ENCODE assay signal across 15 cellular contexts in genomic region chr14:104785708-104786080, GRCh38. TPM values are rescaled to one million over a fixed set of nuclear protein-coding genes. Genes with fewer than 3 reads are reported as not detected.
DNase-seq lines count a peak whose midpoint lies in the region; ATAC-seq and TF ChIP-seq lines count a peak whose summit lies in the region.
"Had no signal": no experiment of that assay in that cellular context is flagged by ENCODE, and none has a peak within 500 bp of the region (broad histone marks: within the 10 kb centered on the region; RNA-seq: fewer than 3 reads in every experiment).

No MANE protein-coding gene starts in this region.

- H3K4me3 Mint-ChIP-seq in CD4-positive, CD25-positive, alpha-beta regulatory T cell, result no peak overlapping the region
- peak overlapping the region; percentile 64 for H3K4me3 Mint-ChIP-seq in dendritic cell treated with granulocyte-macrophage colony-stimulating factor and Interleukin-4, amounts not matched to agents 40 ng/mL and 50 ng/mL, for 4 days
- no peak overlapping the region for H3K4me3 Mint-ChIP-seq in stimulated activated effector memory CD8-positive, alpha-beta T cell treated with anti-CD3 and anti-CD28 coated beads, Interleukin-12 subunit alpha, Interleukin-12 subunit beta, amount 100 ng/mL, for 72 hours
- H3K4me3 Mint-ChIP-seq: CD4-positive, alpha-beta T cell; H9 had no signal

- H3K27me3 Mint-ChIP-seq in CD4-positive, CD25-positive, alpha-beta regulatory T cell, result no peaks in the 10 kb centered on the region
- H3K27me3 Mint-ChIP-seq in dendritic cell treated with granulocyte-macrophage colony-stimulating factor and Interleukin-4, amounts not matched to agents 40 ng/mL and 50 ng/mL, for 4 days, result no peaks in the 10 kb centered on the region
- H3K27me3 Mint-ChIP-seq: CD4-positive, alpha-beta T cell had no signal

- H3K27ac ChIP-seq in CD4-positive, CD25-positive, alpha-beta regulatory T cell (ENCODE audit: insufficient read depth, low read length, poor library complexity, severe bottlenecking), result no peak overlapping the region
- no peak overlapping the region for H3K27ac ChIP-seq in HUES64 (ENCODE audit: low read depth, low read length)

- 0 out of 2 replicates have a peak overlapping the region, but pooled peaks have one; percentile 20 for H3K9ac ChIP-seq in HUES64 (ENCODE audit: low read depth, low read length)

- TF ChIP-seq CTCF in omental fat pad (IDR thresholded peaks at IDR 0.05), result no peak

- H3K4me3 ChIP-seq in CD4-positive, CD25-positive, alpha-beta regulatory T cell (ENCODE audit: low read depth, low read length), result no peak overlapping the region
- H3K4me3 ChIP-seq in HUES64 (ENCODE audit: low read length), result no peak overlapping the region

- H3K9me3 Mint-ChIP-seq in CD4-positive, CD25-positive, alpha-beta regulatory T cell, result no peaks in the 10 kb centered on the region
- no peaks in the 10 kb centered on the region for H3K9me3 Mint-ChIP-seq in dendritic cell treated with granulocyte-macrophage colony-stimulating factor and Interleukin-4, amounts not matched to agents 40 ng/mL and 50 ng/mL, for 4 days
- H3K9me3 Mint-ChIP-seq in stimulated activated effector memory CD8-positive, alpha-beta T cell treated with anti-CD3 and anti-CD28 coated beads, Interleukin-12 subunit alpha, Interleukin-12 subunit beta, amount 100 ng/mL, for 72 hours, result no peaks in the 10 kb centered on the region
- H3K9me3 Mint-ChIP-seq: CD4-positive, alpha-beta T cell; H9 had no signal

- WGBS in HUES64, result 96% methylated on average over 13 of the region's 13 CpGs

- H3K36me3 ChIP-seq in CD4-positive, CD25-positive, alpha-beta regulatory T cell (ENCODE audit: control insufficient read depth, insufficient read depth, low read length), result no peaks in the 10 kb centered on the region
- H3K36me3 ChIP-seq in HUES64 (ENCODE audit: insufficient read depth, low read length), result peaks cover 21% of the 10 kb centered on the region

- no peak for DNase-seq in CD4-positive, CD25-positive, alpha-beta regulatory T cell
- DNase-seq in stimulated activated effector memory CD8-positive, alpha-beta T cell treated with anti-CD3 and anti-CD28 coated beads, Interleukin-12 subunit alpha, Interleukin-12 subunit beta, amount 100 ng/mL, for 72 hours (ENCODE audit: low spot score in 2 of 2), result no peak
- DNase-seq in omental fat pad (ENCODE audit: low spot score), result no peak
- no peak for DNase-seq in ureter (ENCODE audit: low spot score)
- DNase-seq: ACHN; Calu3; CD4-positive, alpha-beta T cell; H9; NCI-H1436; NCI-H2029 treated with DMSO at 0.1 percent for 48 hours; NCI-H510A treated with DMSO at 0.1 percent for 48 hours had no signal

- peaks cover 32% of the 10 kb centered on the region for H3K4me1 ChIP-seq in CD4-positive, CD25-positive, alpha-beta regulatory T cell (ENCODE audit: control insufficient read depth, insufficient read depth, low read length, poor library complexity, severe bottlenecking)
- no peaks in the 10 kb centered on the region for H3K4me1 ChIP-seq in HUES64 (ENCODE audit: insufficient read depth, low read length)

- H3K4me1 Mint-ChIP-seq in CD4-positive, CD25-positive, alpha-beta regulatory T cell, result peaks cover 0 to 28% (median 6%) of the 10 kb centered on the region in 4 donors
- peaks cover 88% of the 10 kb centered on the region for H3K4me1 Mint-ChIP-seq in dendritic cell treated with granulocyte-macrophage colony-stimulating factor and Interleukin-4, amounts not matched to agents 40 ng/mL and 50 ng/mL, for 4 days (ENCODE audit: low read depth)
- H3K4me1 Mint-ChIP-seq in stimulated activated effector memory CD8-positive, alpha-beta T cell treated with anti-CD3 and anti-CD28 coated beads, Interleukin-12 subunit alpha, Interleukin-12 subunit beta, amount 100 ng/mL, for 72 hours, result peaks cover 21% of the 10 kb centered on the region
- H3K4me1 Mint-ChIP-seq: H9 had no signal

- intact Hi-C loops in dendritic cell treated with granulocyte-macrophage colony-stimulating factor and Interleukin-4, amounts not matched to agents 40 ng/mL and 50 ng/mL, for 4 days (cut with micrococcal nuclease), result loop anchor here (2.0 to 5.0 kb wide), 2 partner anchors 33 to 42 kb away; partner anchors contain the start of gene SIVA1

- H3K27ac Mint-ChIP-seq in CD4-positive, CD25-positive, alpha-beta regulatory T cell, result peak overlapping the region; percentile 25 to 66 (median 56)
- peak overlapping the region; percentile 91 for H3K27ac Mint-ChIP-seq in dendritic cell treated with granulocyte-macrophage colony-stimulating factor and Interleukin-4, amounts not matched to agents 40 ng/mL and 50 ng/mL, for 4 days
- peak overlapping the region; percentile 81 for H3K27ac Mint-ChIP-seq in stimulated activated effector memory CD8-positive, alpha-beta T cell treated with anti-CD3 and anti-CD28 coated beads, Interleukin-12 subunit alpha, Interleukin-12 subunit beta, amount 100 ng/mL, for 72 hours
- H3K27ac Mint-ChIP-seq: CD4-positive, alpha-beta T cell had no signal

- H3K36me3 Mint-ChIP-seq in CD4-positive, CD25-positive, alpha-beta regulatory T cell, result no peaks in the 10 kb centered on the region
- H3K36me3 Mint-ChIP-seq in dendritic cell treated with granulocyte-macrophage colony-stimulating factor and Interleukin-4, amounts not matched to agents 40 ng/mL and 50 ng/mL, for 4 days (ENCODE audit: low read depth), result peaks cover 87% of the 10 kb centered on the region
- peaks cover 15% of the 10 kb centered on the region for H3K36me3 Mint-ChIP-seq in stimulated activated effector memory CD8-positive, alpha-beta T cell treated with anti-CD3 and anti-CD28 coated beads, Interleukin-12 subunit alpha, Interleukin-12 subunit beta, amount 100 ng/mL, for 72 hours

- no peaks in the 10 kb centered on the region for H3K27me3 ChIP-seq in CD4-positive, CD25-positive, alpha-beta regulatory T cell (ENCODE audit: control insufficient read depth, insufficient read depth, low read length)
- H3K27me3 ChIP-seq in HUES64 (ENCODE audit: insufficient read depth, low read length), result no peaks in the 10 kb centered on the region

- no peaks in the 10 kb centered on the region for H3K9me3 ChIP-seq in CD4-positive, CD25-positive, alpha-beta regulatory T cell (ENCODE audit: control insufficient read depth in 2 of 2, low read length in 2 of 2)
- H3K9me3 ChIP-seq in HUES64 (ENCODE audit: insufficient read depth, low read depth, low read length), result no peaks in the 10 kb centered on the region

- ATAC-seq in CD4-positive, CD25-positive, alpha-beta regulatory T cell (ENCODE audit: low read depth in 2 of 2), result no peak
- no peak for ATAC-seq in stimulated activated effector memory CD8-positive, alpha-beta T cell treated with anti-CD3 and anti-CD28 coated beads, Interleukin-12 subunit alpha, Interleukin-12 subunit beta, amount 100 ng/mL, for 72 hours
- ATAC-seq in omental fat pad (ENCODE audit: low FRiP score) (no peak), HG02588 (IDR thresholded peaks at IDR 0.05; ENCODE audit: unreplicated experiment) (no peak)
- ATAC-seq: Panc1 had no signal

RNA-seq across cellular contexts. Expression of gene AKT1, which starts 9.9 kb away (rescaled TPM):
- total RNA-seq in CD4-positive, CD25-positive, alpha-beta regulatory T cell, result 86.0 TPM
- polyA plus RNA-seq in CD4-positive, CD25-positive, alpha-beta regulatory T cell, result 10 to 100 TPM in 2 of 4 donors, 1 to 10 TPM in 2; 6.3 to 19.8 (median 12.4) TPM
- polyA plus RNA-seq in HUES64 (2013, experiment 1 of 2), result 42.6 TPM
- polyA plus RNA-seq in HUES64 (2013, experiment 2 of 2), result 50.8 TPM
- total RNA-seq in omental fat pad (100 to 1,000 TPM; 104 to 121 (median 107) TPM), ureter (116 TPM)

RNA-seq across cellular contexts. Expression of gene ZBTB42, which starts 15.2 kb away (rescaled TPM):
- total RNA-seq in CD4-positive, CD25-positive, alpha-beta regulatory T cell, result 3.6 TPM
- 1 to 10 TPM; 1.3 to 2.1 (median 1.9) TPM for polyA plus RNA-seq in CD4-positive, CD25-positive, alpha-beta regulatory T cell
- polyA plus RNA-seq in HUES64 (2013, experiment 1 of 2), result 1.9 TPM
- polyA plus RNA-seq in HUES64 (2013, experiment 2 of 2), result 2.3 TPM
- total RNA-seq in omental fat pad (1 to 10 TPM; 3.0 to 8.0 (median 6.3) TPM), ureter (9.4 TPM)

RNA-seq across cellular contexts. Expression of gene SIVA1, which starts 32.7 kb away (rescaled TPM):
- 82.6 TPM for total RNA-seq in CD4-positive, CD25-positive, alpha-beta regulatory T cell
- polyA plus RNA-seq in CD4-positive, CD25-positive, alpha-beta regulatory T cell, result 100 to 1,000 TPM; 234 to 281 (median 246) TPM
- polyA plus RNA-seq in HUES64 (2013, experiment 1 of 2), result 136 TPM
- 121 TPM for polyA plus RNA-seq in HUES64 (2013, experiment 2 of 2)
- 100 to 1,000 TPM; 141 to 262 (median 167) TPM for total RNA-seq in omental fat pad
- 56.5 TPM for total RNA-seq in ureter
